ENCODE assay signal across 1 cellular context in genomic region chr10:78976825-78977760, GRCh38.
TF ChIP-seq lines count a peak whose summit lies in the region.

No MANE protein-coding gene starts in this region.

TF ChIP-seq in HepG2, 621 proteins besides CTCF, POLR2A, EP300 and RAD21 (continued from another document and continues in another):
- TF ChIP-seq UBTF (CRISPR knock-in tag; IDR thresholded peaks at IDR 0.05) (peak; percentile 31; the same call in 1 of the 2 replicates), IRF2 (CRISPR knock-in tag; IDR thresholded peaks at IDR 0.05) (no peak), FOXA3 (CRISPR knock-in tag; IDR thresholded peaks at IDR 0.05) (peak; percentile 53), ZNF225 (CRISPR knock-in tag; IDR thresholded peaks at IDR 0.05) (0 out of 2 replicates have a peak, but pooled peaks have one; percentile 25), SKI (IDR thresholded peaks at IDR 0.05; ENCODE audit: partially characterized antibody) (peak; percentile 51), ZNF318 (CRISPR knock-in tag; IDR thresholded peaks at IDR 0.05) (peak; percentile 59; the same call in 1 of the 2 replicates), ZGPAT (CRISPR knock-in tag; IDR thresholded peaks at IDR 0.05) (0 out of 2 replicates have a peak, but pooled peaks have one; percentile 7), ZBTB33 (CRISPR knock-in tag; IDR thresholded peaks at IDR 0.05) (peak; percentile 93), RAD51 (IDR thresholded peaks at IDR 0.05; ENCODE audit: borderline replicate concordance) (peak; percentile 58; the same call in 1 of the 2 replicates), PAWR (CRISPR knock-in tag; IDR thresholded peaks at IDR 0.05; ENCODE audit: borderline replicate concordance) (0 out of 2 replicates have a peak, but pooled peaks have one; percentile 34), ZNF687 (CRISPR knock-in tag; IDR thresholded peaks at IDR 0.05) (peak; percentile 41), HMGA1 (CRISPR knock-in tag; conservative IDR thresholded peaks at IDR 0.05) (no peak), ZNF644 (CRISPR knock-in tag; IDR thresholded peaks at IDR 0.05; ENCODE audit: low read depth) (0 out of 2 replicates have a peak, but pooled peaks have one; percentile 18), SRY (CRISPR knock-in tag; IDR thresholded peaks at IDR 0.05) (0 out of 2 replicates have a peak, but pooled peaks have one; percentile 55), HNRNPL (IDR thresholded peaks at IDR 0.05; ENCODE audit: low read depth, low read length) (0 out of 2 replicates have a peak, but pooled peaks have one; percentile 63), SAP130 (CRISPR knock-in tag; IDR thresholded peaks at IDR 0.05; ENCODE audit: low read depth) (peak; percentile 26; the same call in 1 of the 2 replicates), ZNF891 (CRISPR knock-in tag; IDR thresholded peaks at IDR 0.05) (no peak), PRDM10 (CRISPR knock-in tag; IDR thresholded peaks at IDR 0.05; ENCODE audit: low read depth) (no peak), KLF15 (CRISPR knock-in tag; IDR thresholded peaks at IDR 0.05; ENCODE audit: borderline replicate concordance) (no peak), ZNF543 (CRISPR knock-in tag; IDR thresholded peaks at IDR 0.05) (0 out of 2 replicates have a peak, but pooled peaks have one; percentile 18), ZMYM3 (CRISPR knock-in tag; IDR thresholded peaks at IDR 0.05) (no peak), HNF4G (IDR thresholded peaks at IDR 0.05; ENCODE audit: borderline replicate concordance, low read depth, low read length) (peak; percentile 26; the same call in 1 of the 2 replicates), HNF4G (CRISPR knock-in tag; IDR thresholded peaks at IDR 0.05; ENCODE audit: borderline replicate concordance, low read depth) (no peak), TGIF2 (CRISPR knock-in tag; IDR thresholded peaks at IDR 0.05) (no peak), SMAD1 (CRISPR knock-in tag; IDR thresholded peaks at IDR 0.05; ENCODE audit: borderline replicate concordance, low read depth) (0 out of 2 replicates have a peak, but pooled peaks have one; percentile 51)
- TF ChIP-seq, protein P1, sequence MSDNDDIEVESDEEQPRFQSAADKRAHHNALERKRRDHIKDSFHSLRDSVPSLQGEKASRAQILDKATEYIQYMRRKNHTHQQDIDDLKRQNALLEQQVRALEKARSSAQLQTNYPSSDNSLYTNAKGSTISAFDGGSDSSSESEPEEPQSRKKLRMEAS (IDR thresholded peaks at IDR 0.05) = peak; percentile 41; the same call in 1 of the 2 replicates
- TF ChIP-seq, protein P2, sequence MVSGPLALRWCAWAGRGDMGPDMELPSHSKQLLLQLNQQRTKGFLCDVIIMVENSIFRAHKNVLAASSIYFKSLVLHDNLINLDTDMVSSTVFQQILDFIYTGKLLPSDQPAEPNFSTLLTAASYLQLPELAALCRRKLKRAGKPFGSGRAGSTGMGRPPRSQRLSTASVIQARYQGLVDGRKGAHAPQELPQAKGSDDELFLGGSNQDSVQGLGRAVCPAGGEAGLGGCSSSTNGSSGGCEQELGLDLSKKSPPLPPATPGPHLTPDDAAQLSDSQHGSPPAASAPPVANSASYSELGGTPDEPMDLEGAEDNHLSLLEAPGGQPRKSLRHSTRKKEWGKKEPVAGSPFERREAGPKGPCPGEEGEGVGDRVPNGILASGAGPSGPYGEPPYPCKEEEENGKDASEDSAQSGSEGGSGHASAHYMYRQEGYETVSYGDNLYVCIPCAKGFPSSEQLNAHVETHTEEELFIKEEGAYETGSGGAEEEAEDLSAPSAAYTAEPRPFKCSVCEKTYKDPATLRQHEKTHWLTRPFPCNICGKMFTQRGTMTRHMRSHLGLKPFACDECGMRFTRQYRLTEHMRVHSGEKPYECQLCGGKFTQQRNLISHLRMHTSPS (CRISPR knock-in tag; IDR thresholded peaks at IDR 0.05; ENCODE audit: low read depth) = peak; percentile 67; the same call in 1 of the 2 replicates
